ENCODE assay signal across 9 cellular contexts in genomic region chr2:45918816-45919655, GRCh38.
A peak's percentile ranks its signal among the peaks of the same experiment; 100 is the strongest.
DNase-seq lines count a peak whose midpoint lies in the region; ATAC-seq and TF ChIP-seq lines count a peak whose summit lies in the region.
"Had no signal": no experiment of that assay in that cellular context is flagged by ENCODE, and none has a peak within 500 bp of the region (broad histone marks: within the 10 kb centered on the region; RNA-seq: fewer than 3 reads in every experiment).

No MANE protein-coding gene starts in this region.

- H3K4me3 Mint-ChIP-seq in naive B cell: peak overlapping the region; percentile 54 to 86 (median 68)

- no peaks in the 10 kb centered on the region for H3K36me3 ChIP-seq in thyroid gland

- peaks cover 49 to 70% (median 60%) of the 10 kb centered on the region in 3 donors for H3K4me1 Mint-ChIP-seq in naive B cell

- ATAC-seq in HG03097 (IDR thresholded peaks at IDR 0.05; ENCODE audit: low FRiP score, unreplicated experiment) (peak; percentile 25), naive B cell (ENCODE audit: low read depth in 2 of 2) (peak; percentile 40 to 46), HG03342 (IDR thresholded peaks at IDR 0.05; ENCODE audit: unreplicated experiment) (no peak)

- peaks cover 1 to 3% of the 10 kb centered on the region in 2 donors for H3K4me1 ChIP-seq in thyroid gland

- no peak overlapping the region for H3K27ac ChIP-seq in thyroid gland

- no peaks in the 10 kb centered on the region for H3K27me3 ChIP-seq in thyroid gland

- DNase-seq in GM13977 (ENCODE audit: low spot score) (peak; percentile 38), SHP77 (lab: John Stamatoyannopoulos, UW) (peak; percentile 61 to 70), naive B cell (no peak), thyroid gland (no peak), NCI-H2227 (lab: John Stamatoyannopoulos, UW; ENCODE audit: unreplicated experiment) (no peak), activated T-cell treated with anti-CD3 and anti-CD28 coated beads for 4 hours (no peak)
- DNase-seq: activated CD4-positive, alpha-beta T cell treated with anti-CD3 and anti-CD28 coated beads, Interleukin-2, amount 50 U/mL, for 48 hours had no signal

- no peaks in the 10 kb centered on the region for H3K9me3 Mint-ChIP-seq in naive B cell

- H3K4me3 ChIP-seq in thyroid gland (replicated peaks in 1 of 3): no peak overlapping the region

- in situ Hi-C loops in GM13977 (cut with MboI; ENCODE audit: low pct_unique_long_range_greater_than_20kb, low sequenced_read_pairs, unreplicated experiment): no loop called here

- H3K27me3 Mint-ChIP-seq in naive B cell: no peaks in the 10 kb centered on the region

- no peak for TF ChIP-seq POLR2A in thyroid gland (IDR thresholded peaks at IDR 0.05)

- H3K9me3 ChIP-seq in thyroid gland: no peaks in the 10 kb centered on the region

- TF ChIP-seq CTCF in GM13977 (IDR thresholded peaks at IDR 0.05; ENCODE audit: extremely low read depth, insufficient read depth, missing control alignments) (no peak), thyroid gland (IDR thresholded peaks at IDR 0.05) (no peak)

- intact Hi-C loops in thyroid gland (cut with DNase I): no loop called here

- no peaks in the 10 kb centered on the region for H3K36me3 Mint-ChIP-seq in naive B cell

- H3K27ac Mint-ChIP-seq in naive B cell: peak overlapping the region; percentile 84 to 97 (median 94)

- 68 to 80% methylated on average over 9 of the region's 9 CpGs for WGBS in thyroid gland, 2 donors

Comparison
In these comparisons a context has a peak if more than half of its experiments do, and no peak if none do; other contexts are left out.
1. DNase-seq: peak in GM13977 (single experiment) and SHP77 (2 of 2); none in naive B cell (single experiment), thyroid gland (0 of 2), NCI-H2227 (single experiment) and activated T-cell treated with anti-CD3 and anti-CD28 coated beads for 4 hours (single experiment).